8 cellular contexts compared by ENCODE assay signal in the genomic region with DNA sequence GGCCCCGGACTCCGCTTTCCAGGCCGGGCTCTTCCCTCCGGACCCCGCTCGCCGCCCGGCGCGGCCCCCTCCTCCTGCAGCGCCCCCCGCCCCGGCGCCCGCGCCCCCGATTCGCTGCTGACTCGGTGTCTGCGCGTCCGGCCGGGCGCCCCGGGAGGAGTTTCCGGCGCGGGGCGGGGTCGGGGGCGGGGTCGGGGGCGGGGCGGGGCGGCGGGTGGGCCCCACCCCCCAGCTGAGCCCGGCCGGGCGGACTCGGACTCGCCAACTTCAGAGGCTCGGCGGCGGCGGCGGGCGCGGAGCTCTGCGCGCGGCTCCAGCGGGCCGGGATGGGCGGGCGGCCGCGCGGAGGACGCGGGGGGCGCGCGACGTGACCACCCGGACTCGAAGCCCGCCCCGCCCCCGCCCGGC. TPM values are rescaled to one million over a fixed set of nuclear protein-coding genes. Genes with fewer than 3 reads are reported as not detected.
A peak's percentile ranks its signal among the peaks of the same experiment; 100 is the strongest.
DNase-seq lines count a peak whose midpoint lies in the region; TF ChIP-seq lines count a peak whose summit lies in the region.

A gene with protein sequence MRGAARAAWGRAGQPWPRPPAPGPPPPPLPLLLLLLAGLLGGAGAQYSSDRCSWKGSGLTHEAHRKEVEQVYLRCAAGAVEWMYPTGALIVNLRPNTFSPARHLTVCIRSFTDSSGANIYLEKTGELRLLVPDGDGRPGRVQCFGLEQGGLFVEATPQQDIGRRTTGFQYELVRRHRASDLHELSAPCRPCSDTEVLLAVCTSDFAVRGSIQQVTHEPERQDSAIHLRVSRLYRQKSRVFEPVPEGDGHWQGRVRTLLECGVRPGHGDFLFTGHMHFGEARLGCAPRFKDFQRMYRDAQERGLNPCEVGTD (plus strand): TSS at position 270 of the 408 bp plus-strand sequence. CDS start 207 bp downstream, outside the sequence.

- peaks cover 8% of the 10 kb centered on the region; the same call in 1 of the 2 replicates for H3K27me3 ChIP-seq in PC-9 (ENCODE audit: insufficient read depth, low read depth)

- H2AFZ ChIP-seq in PC-9, result 0 out of 2 replicates have a peak within 1 kb of the TSS, but pooled peaks have one; percentile 55

- H3K9me3 Mint-ChIP-seq in HFFc6 (no peaks in the 10 kb centered on the region), nephron progenitor cell (no peaks in the 10 kb centered on the region)

- H3K27me3 Mint-ChIP-seq in HFFc6 (ENCODE audit: insufficient read depth) (peaks cover 15% of the 10 kb centered on the region), nephron progenitor cell (ENCODE audit: low read depth, poor library complexity) (peaks cover 56% of the 10 kb centered on the region)

- H3K36me3 Mint-ChIP-seq in HFFc6 (ENCODE audit: low read depth) (peaks cover 15% of the 10 kb centered on the region), nephron progenitor cell (ENCODE audit: low read depth) (no peaks in the 10 kb centered on the region)

- no peak for TF ChIP-seq CTCF in HFFc6 (IDR thresholded peaks at IDR 0.05)
- TF ChIP-seq CTCF in PC-9 (conservative IDR thresholded peaks at IDR 0.05), result no peak
- TF ChIP-seq CTCF in foreskin fibroblast (IDR thresholded peaks at IDR 0.05; ENCODE audit: low read depth, low read length), result no peak
- no peak for TF ChIP-seq CTCF in nephron progenitor cell (IDR thresholded peaks at IDR 0.05)

- peak within 1 kb of the TSS; percentile 76 for H3K4me2 ChIP-seq in PC-9

- POLR2A ChIA-PET in PC-9 (lab: Charles Lee; ENCODE audit: unreplicated experiment), result interaction anchor here (0.6 kb wide), 2 partner anchors 116 to 298 kb away, joined by 4 to 5 read pairs; no protein-coding TSS in a partner anchor

- no peaks in the 10 kb centered on the region; the same call in 1 of the 2 replicates for H4K20me1 ChIP-seq in PC-9 (ENCODE audit: insufficient read depth)

- peaks cover 29% of the 10 kb centered on the region for H3K79me2 ChIP-seq in PC-9 (ENCODE audit: low read depth)

- H3K9me3 ChIP-seq in PC-9 (ENCODE audit: insufficient read depth, low read depth), result no peaks in the 10 kb centered on the region

- H3K27ac Mint-ChIP-seq in HFFc6 (no peak within 1 kb of the TSS), nephron progenitor cell (no peak within 1 kb of the TSS)

- DNase-seq in EL, result peak; percentile 72
- peak; percentile 63 for DNase-seq in HFFc6
- peak in 1 of 2 experiments; percentile 74 for DNase-seq in PC-9
- DNase-seq in activated effector memory CD4-positive, alpha-beta T cell treated with anti-CD3 and anti-CD28 coated beads, Interleukin-2, amount 50 U/mL, for 16 hours, result peak; percentile 85
- DNase-seq in foreskin fibroblast, result peak; percentile 56 to 88
- peak; percentile 84 for DNase-seq in nephron progenitor cell
- peak; percentile 47 for DNase-seq in stromal cell of bone marrow (ENCODE audit: low read depth)
- no peak for DNase-seq in NCI-H446 treated with DMSO at 0.1 percent for 48 hours (lab: John Stamatoyannopoulos, UW)

- no peak within 1 kb of the TSS for H3K27ac ChIP-seq in PC-9

- H3K4me1 Mint-ChIP-seq in HFFc6 (ENCODE audit: low read depth) (peaks cover 35% of the 10 kb centered on the region), nephron progenitor cell (peaks cover 39% of the 10 kb centered on the region)

- no TSS peak for BruUV-seq in PC-9 (replicated peaks; lab: Mats Ljungman, UMichigan)

- no peak within 1 kb of the TSS for H3K4me3 Mint-ChIP-seq in HFFc6
- peak within 1 kb of the TSS; percentile 68 for H3K4me3 Mint-ChIP-seq in nephron progenitor cell

- CTCF ChIA-PET in PC-9 (lab: Charles Lee), result interaction anchor here (0.6 to 1.3 kb wide), 2 partner anchors 114 to 115 kb away, joined by 3 to 8 read pairs; no protein-coding TSS in a partner anchor

- intact Hi-C loops in PC-9 (cut with micrococcal nuclease; ENCODE audit: unreplicated experiment), result no loop called here

- peaks cover 32% of the 10 kb centered on the region for H3K4me1 ChIP-seq in PC-9 (replicated peaks; ENCODE audit: insufficient read depth)

- H3K36me3 ChIP-seq in PC-9 (ENCODE audit: low read depth), result no peaks in the 10 kb centered on the region

- peaks cover 25% of the 10 kb centered on the region for H3F3A ChIP-seq in PC-9 (ENCODE audit: insufficient read depth, low read depth)

- H3K9me2 ChIP-seq in PC-9 (ENCODE audit: insufficient read depth), result no peaks in the 10 kb centered on the region

- H3K4me3 ChIP-seq in PC-9 (peak within 1 kb of the TSS; percentile 56; the same call in 1 of the 2 replicates), foreskin fibroblast (ENCODE audit: low read depth in 1 of 2, low read length in 2 of 2) (peak within 1 kb of the TSS; percentile 62 to 67)

RNA-seq across cellular contexts. Expression of the gene that starts here (rescaled TPM):
- 10 to 100 TPM; 54.4 to 96.7 (median 90.9) TPM for total RNA-seq in HFFc6 (2021; fragmentation: NEBNext Ultra II Directional; extraction: Animal tissue kit (Norgen Biotek cat#: 25700))
- total RNA-seq in PC-9 (2021), result 44.6 and 61.7 TPM in 2 replicates
